ENCODE assay signal across 13 cellular contexts in the genomic region with DNA sequence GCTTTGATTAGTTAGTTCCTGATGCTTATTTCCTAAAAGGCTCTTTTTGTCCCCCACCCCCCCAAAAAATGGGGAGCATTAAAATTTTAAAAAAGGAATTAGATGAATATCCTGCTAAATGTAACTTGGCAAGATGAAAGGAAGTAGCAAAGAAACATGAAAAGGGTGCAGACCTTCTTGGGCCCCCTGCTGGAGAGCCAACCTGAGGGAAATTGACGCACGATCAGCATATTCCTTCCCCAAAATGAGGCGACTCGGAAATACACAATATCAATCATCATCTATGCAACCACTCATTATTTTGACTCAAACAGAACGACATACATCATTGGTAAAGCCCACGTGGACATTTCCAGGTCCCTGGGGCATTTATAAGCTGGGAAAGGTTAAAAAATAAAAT. TPM values are rescaled to one million over a fixed set of nuclear protein-coding genes. Genes with fewer than 3 reads are reported as not detected.
A peak's percentile ranks its signal among the peaks of the same experiment; 100 is the strongest.
DNase-seq lines count a peak whose midpoint lies in the region; ATAC-seq and TF ChIP-seq lines count a peak whose summit lies in the region.
"Had no signal": no experiment of that assay in that cellular context is flagged by ENCODE, and none has a peak within 500 bp of the region (broad histone marks: within the 10 kb centered on the region; RNA-seq: fewer than 3 reads in every experiment).

No MANE protein-coding gene starts in this region.

- no peak overlapping the region for H2AK5ac ChIP-seq in H9 (ENCODE audit: insufficient read length, low read length)

- no peak overlapping the region for H3K9ac ChIP-seq in H9 (ENCODE audit: extremely low read depth, insufficient read length, low read length)

- H3K9me3 ChIP-seq in H9 (ENCODE audit: control insufficient read depth, low read depth, low read length) = no peaks in the 10 kb centered on the region
- H3K9me3 ChIP-seq in WERI-Rb-1 (ENCODE audit: severe bottlenecking) = no peaks in the 10 kb centered on the region
- H3K9me3 ChIP-seq in ovary = no peaks in the 10 kb centered on the region
- H3K9me3 ChIP-seq: neutrophil had no signal

- H3K4me3 ChIP-seq in BJ (ENCODE audit: low read depth, low read length) (no peak overlapping the region), WERI-Rb-1 (ENCODE audit: low read depth, low read length) (no peak overlapping the region), ovary (no peak overlapping the region)

- no peak for ATAC-seq in HG03280 (IDR thresholded peaks at IDR 0.05; ENCODE audit: unreplicated experiment)

- H4K5ac ChIP-seq in H9 (ENCODE audit: insufficient read length, low read depth, low read length) = no peak overlapping the region

- no peaks in the 10 kb centered on the region for H4K20me1 ChIP-seq in H9 (ENCODE audit: control insufficient read depth, insufficient read depth, insufficient read length)

- H3K36me3 ChIP-seq in BJ (ENCODE audit: control insufficient read depth, insufficient read depth, low read length) (no peaks in the 10 kb centered on the region), WERI-Rb-1 (no peaks in the 10 kb centered on the region), ovary (no peaks in the 10 kb centered on the region)
- H3K36me3 ChIP-seq: neutrophil had no signal

- H3T11ph ChIP-seq in H9 (ENCODE audit: low read length) = no peak overlapping the region

- intact Hi-C loops in ovary (cut with DNase I) = no loop called here

- no CpG with 5 or more reads among the region's 6 CpGs for WGBS in H9 (ENCODE audit: extremely low coverage, insufficient read length, low lambda C conversion rate)
- WGBS in ovary, 3 donors = 7 to 16% (median 8%) methylated on average over 6 of the region's 6 CpGs

- TF ChIP-seq CTCF in BJ (IDR thresholded peaks at IDR 0.05; ENCODE audit: insufficient read depth, low read depth, low read length) (peak; percentile 43), H9 (conservative IDR thresholded peaks at IDR 0.05) (peak; percentile 55), WERI-Rb-1 (IDR thresholded peaks at IDR 0.05; ENCODE audit: low read depth, low read length) (peak; percentile 43), ovary (IDR thresholded peaks at IDR 0.05) (no peak)

- H3K4me1 ChIP-seq in H9 (ENCODE audit: insufficient read depth, low read length) (no peaks in the 10 kb centered on the region; the same call in 1 of the 2 replicates), ovary (ENCODE audit: insufficient read depth) (peaks cover 6% of the 10 kb centered on the region)

- H3K27ac ChIP-seq in H9 (ENCODE audit: insufficient read length, low read depth, low read length) = no peak overlapping the region
- no peak overlapping the region for H3K27ac ChIP-seq in WERI-Rb-1
- H3K27ac ChIP-seq in ovary = no peak overlapping the region
- H3K27ac ChIP-seq: neutrophil had no signal

- no peak overlapping the region for H2BK120ac ChIP-seq in H9 (ENCODE audit: low read depth, low read length, poor library complexity, severe bottlenecking)

- peaks cover 5% of the 10 kb centered on the region; the same call in 1 of the 2 replicates for H3K27me3 Mint-ChIP-seq in H9 (ENCODE audit: low read depth)

- no peak overlapping the region for H3K4ac ChIP-seq in H9 (ENCODE audit: low read depth, low read length)

- no peak overlapping the region for H2BK5ac ChIP-seq in H9 (ENCODE audit: insufficient read length, low read length)

- H3K79me2 ChIP-seq in H9 (ENCODE audit: insufficient read depth, low read length) = no peaks in the 10 kb centered on the region

- no peak overlapping the region for H4K8ac ChIP-seq in H9 (replicated peaks; ENCODE audit: insufficient read length, low read depth, low read length)

- no peak overlapping the region for H2BK20ac ChIP-seq in H9 (ENCODE audit: low read depth, low read length, poor library complexity, severe bottlenecking)

- no peak for TF ChIP-seq EP300 in ovary (IDR thresholded peaks at IDR 0.05)

- H3K36me3 Mint-ChIP-seq in H9 (ENCODE audit: insufficient read depth in 1 of 3, low read depth in 3 of 3) = no peaks in the 10 kb centered on the region

- POLR2A ChIA-PET in BJ (lab: Charles Lee) = interaction anchor here (0.6 kb wide), 1 partner anchor 205 kb away, joined by 3 read pairs; no protein-coding TSS in a partner anchor

- no peak overlapping the region for H2BK12ac ChIP-seq in H9 (ENCODE audit: insufficient read length, low read depth, low read length)

- no peak overlapping the region for H2AFZ ChIP-seq in H9 (ENCODE audit: low read length)

- no peak overlapping the region for H3K56ac ChIP-seq in H9 (ENCODE audit: insufficient read length, low read depth, low read length)

- H3K9me3 Mint-ChIP-seq in H9 = no peaks in the 10 kb centered on the region
- H3K9me3 Mint-ChIP-seq: activated T-helper 2 cell treated with anti-CD3 and anti-CD28 coated beads, Interferon-gamma antibody, Interleukin-2, Interleukin-4, amounts not matched to agents 10 μg/mL and 5 μg/mL and 100 μg/mL, durations not matched to agents 14 hours and 24 hours and 36 hours had no signal

- no peak overlapping the region for H3K23ac ChIP-seq in H9 (ENCODE audit: insufficient read length, low read depth, low read length)

- no peak overlapping the region for H4K91ac ChIP-seq in H9 (ENCODE audit: insufficient read length, low read depth, low read length)

- H2BK15ac ChIP-seq in H9 (ENCODE audit: low read depth, low read length) = no peak overlapping the region

- DNase-seq in BJ (ENCODE audit: low read depth) = no peak
- no peak for DNase-seq in H9
- DNase-seq in WERI-Rb-1 = peak; percentile 14
- DNase-seq in iPS-NIHi7 (ENCODE audit: extremely low spot score) = peak; percentile 36
- DNase-seq in ovary = no peak
- no peak for DNase-seq in NCI-H446 (lab: John Stamatoyannopoulos, UW)
- DNase-seq in NCI-H2171 treated with DMSO at 0.1 percent for 48 hours (lab: John Stamatoyannopoulos, UW) = no peak
- DNase-seq: NCI-H526 treated with DMSO at 0.1 percent for 48 hours, trophoblast cell had no signal

- H3K23me2 ChIP-seq in H9 (ENCODE audit: insufficient read length, low read depth, low read length, poor library complexity, severe bottlenecking) = no peaks in the 10 kb centered on the region

- peaks cover 15 to 17% of the 10 kb centered on the region in 2 experiments for H3K4me1 Mint-ChIP-seq in H9

- no peak overlapping the region for H3K4me3 Mint-ChIP-seq in H9

- TF ChIP-seq POLR2A in ovary (IDR thresholded peaks at IDR 0.05) = no peak

- H3K27me3 ChIP-seq in BJ (ENCODE audit: control insufficient read depth, insufficient read depth, low read length) (no peaks in the 10 kb centered on the region), H9 (ENCODE audit: insufficient read depth, low read length) (no peaks in the 10 kb centered on the region), WERI-Rb-1 (ENCODE audit: insufficient read depth, low read depth, severe bottlenecking) (no peaks in the 10 kb centered on the region), ovary (no peaks in the 10 kb centered on the region)

- H3K27ac Mint-ChIP-seq in H9 = no peak overlapping the region; a peak in 1 of 7 replicates
- H3K27ac Mint-ChIP-seq: activated T-helper 2 cell treated with anti-CD3 and anti-CD28 coated beads, Interferon-gamma antibody, Interleukin-2, Interleukin-4, amounts not matched to agents 10 μg/mL and 5 μg/mL and 100 μg/mL, durations not matched to agents 14 hours and 24 hours and 36 hours had no signal

- H3K14ac ChIP-seq in H9 (ENCODE audit: insufficient read depth, low read length) = no peak overlapping the region

- CTCF ChIA-PET in BJ (lab: Yijun Ruan, JAX) = interaction anchor here (0.6 to 1.6 kb wide), 6 partner anchors 11 to 984 kb away, joined by 3 to 6 read pairs (median 4); no protein-coding TSS in a partner anchor

- H3K4me2 ChIP-seq in H9 (ENCODE audit: insufficient read depth, insufficient read length, low read length) = no peak overlapping the region

- H3K79me1 ChIP-seq in H9 (ENCODE audit: insufficient read depth, low read depth, low read length, poor library complexity, severe bottlenecking) = no peaks in the 10 kb centered on the region

- H3K18ac ChIP-seq in H9 (ENCODE audit: insufficient read length, low read depth, low read length) = no peak overlapping the region

RNA-seq across cellular contexts. Expression of gene GRIN2A, which starts 59.7 kb away (rescaled TPM):
- polyA plus RNA-seq in BJ (2011; rRNA removed) (0.04 TPM in 1 of 2 replicates, not detected in the other), ovary (under 1 TPM; 0.12 to 0.72 TPM)
- polyA minus RNA-seq in BJ (2011; rRNA and poly(A)+ RNA removed) = 0.05 TPM in 1 of 2 replicates, not detected in the other
- total RNA-seq in H9 (2021) (0.94 and 1.5 TPM in 2 replicates), ovary (1 to 10 TPM in 2 of 7 donors, under 1 TPM in 4, not detected in 1; 0.08 to 5.4 (median 0.68) TPM)
- total RNA-seq: activated T-helper 2 cell treated with anti-CD3 and anti-CD28 coated beads, Interferon-gamma antibody, Interleukin-2, Interleukin-4, amounts not matched to agents 10 μg/mL and 5 μg/mL and 100 μg/mL, durations not matched to agents 14 hours and 24 hours and 36 hours; dermis microvascular lymphatic vessel endothelial cell had no signal

Comparison
In these comparisons a context has a peak if more than half of its experiments do, and no peak if none do; other contexts are left out.
1. DNase-seq: peak in WERI-Rb-1 (single experiment) and iPS-NIHi7 (single experiment); none in BJ (single experiment), H9 (single experiment), ovary (0 of 5), NCI-H446 (0 of 2) and NCI-H2171 treated with DMSO at 0.1 percent for 48 hours (single experiment).
2. CTCF ChIP-seq: peak in BJ (single experiment), H9 (single experiment) and WERI-Rb-1 (single experiment); none in ovary (0 of 3).